Comparison of ENCODE assay signal across 25 cellular contexts in the genomic region with DNA sequence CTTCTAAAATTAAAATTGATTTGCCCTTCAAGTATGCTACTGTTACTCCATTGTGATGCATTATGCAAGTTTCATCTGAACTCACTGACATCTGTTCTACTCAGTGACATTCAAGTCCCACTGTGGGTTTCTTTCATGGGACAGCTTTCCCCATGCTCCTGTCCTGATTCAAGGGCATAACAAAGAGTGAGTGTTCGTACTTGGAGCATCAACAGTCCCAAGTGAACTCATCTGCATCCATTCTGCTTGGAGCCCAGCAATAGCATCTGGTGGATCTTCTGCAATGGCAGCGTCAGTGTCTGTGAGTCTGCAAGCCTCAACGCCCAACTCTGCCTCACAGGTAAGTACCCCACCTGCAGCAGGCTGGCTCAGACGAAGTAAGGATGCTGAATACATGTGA.
"Had no signal": no experiment of that assay in that cellular context is flagged by ENCODE, and none has a peak within 500 bp of the region (broad histone marks: within the 10 kb centered on the region; RNA-seq: fewer than 3 reads in every experiment).

No MANE protein-coding gene starts in this region.

- H3K4me1 ChIP-seq: adrenal gland, breast epithelium had no signal

- H3K4me3 ChIP-seq: adrenal gland, breast epithelium, SK-N-MC had no signal

- H3K27me3 ChIP-seq: breast epithelium had no signal

- H3K4me2 ChIP-seq: KMS-11 had no signal

- H3K9me3 ChIP-seq: adrenal gland, breast epithelium had no signal

- FAIRE-seq: TTC549 had no signal

- H3K36me3 ChIP-seq: adrenal gland, breast epithelium had no signal

- H3K27ac ChIP-seq: adrenal gland, breast epithelium, KMS-11, SK-N-MC had no signal

- DNase-seq: activated B cell treated with CpG ODN at 0.5 μM for 24 hours; activated CD4-positive, alpha-beta T cell treated with anti-CD3 and anti-CD28 coated beads for 1 hour; activated CD4-positive, alpha-beta T cell treated with anti-CD3 and anti-CD28 coated beads, Interleukin-2, amount 10 ng/mL, durations not matched to agents 24 days and 14 days; activated CD4-positive, alpha-beta T cell treated with anti-CD3 and anti-CD28 coated beads, Interleukin-2, amount 50 U/mL, for 48 hours; activated gamma-delta T cell treated with Interleukin-2 at 50 U/mL for 16 hours; activated naive CD4-positive, alpha-beta T cell treated with anti-CD3 and anti-CD28 coated beads, Interleukin-2, amount 10 ng/mL, durations not matched to agents 7 days and 5 days; activated naive CD8-positive, alpha-beta T cell treated with anti-CD3 and anti-CD28 coated beads, Interleukin-2, amount 10 ng/mL, durations not matched to agents 7 days and 5 days; activated T-cell treated with anti-CD3 and anti-CD28 coated beads, Interleukin-2, amount 50 U/mL, for 72 hours; adrenal gland; aorta; MV-4-11; NCI-H1092 treated with DMSO at 0.1 percent for 48 hours; NCI-H1417 treated with DMSO at 0.1 percent for 48 hours; NCI-H187; NCI-H2081; NCI-H524; PC-3; SIG-M5; T-cell; T-helper 2 cell; T1000 had no signal
